Comparison of ENCODE assay signal across 1 cellular context in the genomic region with DNA sequence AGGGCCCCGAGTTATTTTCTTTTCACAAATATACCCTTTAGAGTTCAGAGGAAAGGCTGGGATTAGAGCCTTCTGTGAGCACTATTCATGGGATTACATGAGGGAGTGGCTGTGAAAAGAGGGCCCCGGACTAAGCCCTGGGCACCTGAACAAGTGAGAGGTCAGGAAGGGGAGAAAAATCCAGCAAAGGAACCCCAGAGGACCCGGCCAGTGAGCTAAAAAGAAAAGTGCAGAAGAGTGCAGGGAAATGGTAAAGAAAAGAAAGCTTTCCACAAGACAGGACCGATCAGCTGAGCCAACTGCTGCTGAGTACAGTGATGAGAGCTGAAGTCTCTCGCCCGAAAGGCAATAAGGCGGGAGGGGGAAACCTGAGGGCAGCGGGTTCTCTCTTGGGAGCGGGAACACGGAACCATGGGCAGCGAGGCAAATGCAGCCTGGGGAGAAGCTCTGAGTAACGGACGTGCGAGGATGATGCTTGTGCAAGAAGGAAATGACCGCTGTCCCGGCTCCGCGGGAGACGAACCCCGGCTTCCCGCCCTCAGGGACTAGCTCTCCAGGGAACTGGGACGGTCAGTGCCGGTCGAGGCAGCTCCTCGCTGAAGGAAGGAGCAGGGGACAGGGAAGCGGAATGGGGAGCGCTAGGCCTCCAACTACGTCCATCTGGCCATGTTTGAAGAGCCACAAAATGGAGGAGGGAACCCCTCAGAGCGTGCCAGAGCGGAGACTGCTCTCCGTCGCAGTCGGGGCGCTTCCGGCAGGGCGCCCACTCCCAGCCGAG.
TF ChIP-seq lines count a peak whose summit lies in the region.

No MANE protein-coding gene starts in this region.

TF ChIP-seq in HEK293, 187 proteins besides CTCF, POLR2A, EP300 and RAD21 (continued from another document):
- TF ChIP-seq, protein P1, sequence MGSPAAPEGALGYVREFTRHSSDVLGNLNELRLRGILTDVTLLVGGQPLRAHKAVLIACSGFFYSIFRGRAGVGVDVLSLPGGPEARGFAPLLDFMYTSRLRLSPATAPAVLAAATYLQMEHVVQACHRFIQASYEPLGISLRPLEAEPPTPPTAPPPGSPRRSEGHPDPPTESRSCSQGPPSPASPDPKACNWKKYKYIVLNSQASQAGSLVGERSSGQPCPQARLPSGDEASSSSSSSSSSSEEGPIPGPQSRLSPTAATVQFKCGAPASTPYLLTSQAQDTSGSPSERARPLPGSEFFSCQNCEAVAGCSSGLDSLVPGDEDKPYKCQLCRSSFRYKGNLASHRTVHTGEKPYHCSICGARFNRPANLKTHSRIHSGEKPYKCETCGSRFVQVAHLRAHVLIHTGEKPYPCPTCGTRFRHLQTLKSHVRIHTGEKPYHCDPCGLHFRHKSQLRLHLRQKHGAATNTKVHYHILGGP (tag by site-specific recombination; IDR thresholded peaks at IDR 0.05): no peak
- TF ChIP-seq ZNF157 (tag by site-specific recombination; IDR thresholded peaks at IDR 0.05) (0 out of 2 replicates have a peak, but pooled peaks have one; percentile 30), KLF9 (tag by site-specific recombination; IDR thresholded peaks at IDR 0.05; ENCODE audit: low read depth) (no peak), ZFP69B (tag by site-specific recombination; IDR thresholded peaks at IDR 0.05) (peak; percentile 45), ZNF747 (tag by site-specific recombination; IDR thresholded peaks at IDR 0.05) (no peak), ZNF335 (tag by site-specific recombination; conservative IDR thresholded peaks at IDR 0.05) (peak; percentile 78; the same call in 1 of the 2 replicates), ZSCAN30 (tag by site-specific recombination; IDR thresholded peaks at IDR 0.05) (peak; percentile 85; the same call in 1 of the 2 replicates), ZNF302 (tag by site-specific recombination; IDR thresholded peaks at IDR 0.05; ENCODE audit: low read depth) (0 out of 2 replicates have a peak, but pooled peaks have one; percentile 22), MYNN (tag by site-specific recombination; IDR thresholded peaks at IDR 0.05; ENCODE audit: borderline replicate concordance) (peak; percentile 9; the same call in 1 of the 2 replicates), ZNF623 (tag by site-specific recombination; IDR thresholded peaks at IDR 0.05) (0 out of 2 replicates have a peak, but pooled peaks have one; percentile 20), ZNF585B (tag by site-specific recombination; IDR thresholded peaks at IDR 0.05) (no peak), ZNF768 (tag by site-specific recombination; IDR thresholded peaks at IDR 0.05) (peak; percentile 22; the same call in 1 of the 2 replicates), ZBTB20 (tag by site-specific recombination; IDR thresholded peaks at IDR 0.05) (peak; percentile 96), ZNF629 (tag by site-specific recombination; IDR thresholded peaks at IDR 0.05) (peak; percentile 49; the same call in 1 of the 2 replicates), ZBTB1 (tag by site-specific recombination; IDR thresholded peaks at IDR 0.05) (no peak), SETDB1 (IDR thresholded peaks at IDR 0.05; ENCODE audit: insufficient read length, low read length) (no peak), ZNF211 (tag by site-specific recombination; IDR thresholded peaks at IDR 0.05; ENCODE audit: low read depth) (no peak), FEZF1 (tag by site-specific recombination; IDR thresholded peaks at IDR 0.05) (no peak)
- TF ChIP-seq, protein P2, sequence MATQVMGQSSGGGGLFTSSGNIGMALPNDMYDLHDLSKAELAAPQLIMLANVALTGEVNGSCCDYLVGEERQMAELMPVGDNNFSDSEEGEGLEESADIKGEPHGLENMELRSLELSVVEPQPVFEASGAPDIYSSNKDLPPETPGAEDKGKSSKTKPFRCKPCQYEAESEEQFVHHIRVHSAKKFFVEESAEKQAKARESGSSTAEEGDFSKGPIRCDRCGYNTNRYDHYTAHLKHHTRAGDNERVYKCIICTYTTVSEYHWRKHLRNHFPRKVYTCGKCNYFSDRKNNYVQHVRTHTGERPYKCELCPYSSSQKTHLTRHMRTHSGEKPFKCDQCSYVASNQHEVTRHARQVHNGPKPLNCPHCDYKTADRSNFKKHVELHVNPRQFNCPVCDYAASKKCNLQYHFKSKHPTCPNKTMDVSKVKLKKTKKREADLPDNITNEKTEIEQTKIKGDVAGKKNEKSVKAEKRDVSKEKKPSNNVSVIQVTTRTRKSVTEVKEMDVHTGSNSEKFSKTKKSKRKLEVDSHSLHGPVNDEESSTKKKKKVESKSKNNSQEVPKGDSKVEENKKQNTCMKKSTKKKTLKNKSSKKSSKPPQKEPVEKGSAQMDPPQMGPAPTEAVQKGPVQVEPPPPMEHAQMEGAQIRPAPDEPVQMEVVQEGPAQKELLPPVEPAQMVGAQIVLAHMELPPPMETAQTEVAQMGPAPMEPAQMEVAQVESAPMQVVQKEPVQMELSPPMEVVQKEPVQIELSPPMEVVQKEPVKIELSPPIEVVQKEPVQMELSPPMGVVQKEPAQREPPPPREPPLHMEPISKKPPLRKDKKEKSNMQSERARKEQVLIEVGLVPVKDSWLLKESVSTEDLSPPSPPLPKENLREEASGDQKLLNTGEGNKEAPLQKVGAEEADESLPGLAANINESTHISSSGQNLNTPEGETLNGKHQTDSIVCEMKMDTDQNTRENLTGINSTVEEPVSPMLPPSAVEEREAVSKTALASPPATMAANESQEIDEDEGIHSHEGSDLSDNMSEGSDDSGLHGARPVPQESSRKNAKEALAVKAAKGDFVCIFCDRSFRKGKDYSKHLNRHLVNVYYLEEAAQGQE (tag by site-specific recombination; IDR thresholded peaks at IDR 0.05): 0 out of 2 replicates have a peak, but pooled peaks have one; percentile 51
- TF ChIP-seq, protein P3, sequence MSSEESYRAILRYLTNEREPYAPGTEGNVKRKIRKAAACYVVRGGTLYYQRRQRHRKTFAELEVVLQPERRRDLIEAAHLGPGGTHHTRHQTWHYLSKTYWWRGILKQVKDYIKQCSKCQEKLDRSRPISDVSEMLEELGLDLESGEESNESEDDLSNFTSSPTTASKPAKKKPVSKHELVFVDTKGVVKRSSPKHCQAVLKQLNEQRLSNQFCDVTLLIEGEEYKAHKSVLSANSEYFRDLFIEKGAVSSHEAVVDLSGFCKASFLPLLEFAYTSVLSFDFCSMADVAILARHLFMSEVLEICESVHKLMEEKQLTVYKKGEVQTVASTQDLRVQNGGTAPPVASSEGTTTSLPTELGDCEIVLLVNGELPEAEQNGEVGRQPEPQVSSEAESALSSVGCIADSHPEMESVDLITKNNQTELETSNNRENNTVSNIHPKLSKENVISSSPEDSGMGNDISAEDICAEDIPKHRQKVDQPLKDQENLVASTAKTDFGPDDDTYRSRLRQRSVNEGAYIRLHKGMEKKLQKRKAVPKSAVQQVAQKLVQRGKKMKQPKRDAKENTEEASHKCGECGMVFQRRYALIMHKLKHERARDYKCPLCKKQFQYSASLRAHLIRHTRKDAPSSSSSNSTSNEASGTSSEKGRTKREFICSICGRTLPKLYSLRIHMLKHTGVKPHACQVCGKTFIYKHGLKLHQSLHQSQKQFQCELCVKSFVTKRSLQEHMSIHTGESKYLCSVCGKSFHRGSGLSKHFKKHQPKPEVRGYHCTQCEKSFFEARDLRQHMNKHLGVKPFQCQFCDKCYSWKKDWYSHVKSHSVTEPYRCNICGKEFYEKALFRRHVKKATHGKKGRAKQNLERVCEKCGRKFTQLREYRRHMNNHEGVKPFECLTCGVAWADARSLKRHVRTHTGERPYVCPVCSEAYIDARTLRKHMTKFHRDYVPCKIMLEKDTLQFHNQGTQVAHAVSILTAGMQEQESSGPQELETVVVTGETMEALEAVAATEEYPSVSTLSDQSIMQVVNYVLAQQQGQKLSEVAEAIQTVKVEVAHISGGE (tag by site-specific recombination; conservative IDR thresholded peaks at IDR 0.05; ENCODE audit: low read depth): peak; percentile 97
